Comparison of ENCODE assay signal across 17 cellular contexts in the genomic region with DNA sequence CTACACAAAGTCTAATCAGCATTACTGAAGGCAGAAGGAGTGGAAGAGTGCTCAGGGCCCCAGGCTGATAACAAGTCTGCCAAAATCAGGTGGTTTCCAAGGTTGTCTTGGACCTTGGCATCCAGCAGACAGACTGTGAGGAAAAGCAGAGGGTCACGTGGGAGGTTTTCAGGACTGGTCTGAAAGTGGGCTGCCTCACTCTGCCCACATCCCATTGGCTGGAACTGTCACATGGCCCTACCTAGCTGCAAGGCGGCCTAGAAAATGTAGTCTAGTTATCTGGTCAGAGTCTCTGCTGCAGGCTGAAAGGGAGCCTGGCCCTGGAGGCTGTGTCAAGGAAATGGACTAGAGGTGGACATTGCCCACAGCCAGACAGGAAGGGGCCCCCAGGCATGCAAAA.
DNase-seq lines count a peak whose midpoint lies in the region; ATAC-seq, FAIRE-seq and TF ChIP-seq lines count a peak whose summit lies in the region.
"Had no signal": no experiment of that assay in that cellular context is flagged by ENCODE, and none has a peak within 500 bp of the region (broad histone marks: within the 10 kb centered on the region; RNA-seq: fewer than 3 reads in every experiment).

No MANE protein-coding gene starts in this region.

- H3K27me3 ChIP-seq in K562 (ENCODE audit: control insufficient read depth in 2 of 2, insufficient read depth in 2 of 2, low read length in 2 of 2) (peaks cover 2 to 19% of the 10 kb centered on the region in 2 experiments; a peak in 3 of 5 replicates), osteoblast (ENCODE audit: insufficient read depth, low read length) (no peaks in the 10 kb centered on the region)

- H3K4me2 ChIP-seq in K562 (ENCODE audit: insufficient read depth, low read length): no peak overlapping the region
- H3K4me2 ChIP-seq in osteoblast (ENCODE audit: insufficient read depth, low read length): no peak overlapping the region
- H3K4me2 ChIP-seq: KMS-11 had no signal

- H2AFZ ChIP-seq in K562 (ENCODE audit: low read depth, low read length): no peak overlapping the region
- no peak overlapping the region for H2AFZ ChIP-seq in osteoblast (ENCODE audit: low read length)

- ATAC-seq in K562 (no peak), HG03457 (IDR thresholded peaks at IDR 0.05; ENCODE audit: unreplicated experiment) (no peak), GM21367 (IDR thresholded peaks at IDR 0.05; ENCODE audit: unreplicated experiment) (no peak)
- ATAC-seq: HCT116 had no signal

- no TSS peak for BruUV-seq in K562 (replicated peaks; lab: Mats Ljungman, UMichigan)

- no peaks in the 10 kb centered on the region for H3K9me1 ChIP-seq in K562 (ENCODE audit: control insufficient read depth, insufficient read depth, low read length)

- in situ Hi-C loops in K562 (cut with MboI): no loop called here

- H3K9me3 ChIP-seq in K562 (replicated peaks; ENCODE audit: control insufficient read depth, insufficient read depth, low read depth, low read length) (no peaks in the 10 kb centered on the region), osteoblast (ENCODE audit: low read depth, low read length) (no peaks in the 10 kb centered on the region)

- H3K4me1 ChIP-seq in K562 (replicated peaks in 1 of 2; ENCODE audit: control insufficient read depth in 2 of 2, insufficient read depth in 2 of 2, low read length in 2 of 2) (no peaks in the 10 kb centered on the region), osteoblast (ENCODE audit: insufficient read depth, low read length) (no peaks in the 10 kb centered on the region)

- WGBS in K562 (ENCODE audit: insufficient coverage, low coverage, missing lambda C conversion rate): 0% methylated on average over 2 of the region's 2 CpGs

- H4K20me1 ChIP-seq in K562 (replicated peaks; ENCODE audit: control insufficient read depth, insufficient read depth, low read length): no peaks in the 10 kb centered on the region
- no peaks in the 10 kb centered on the region for H4K20me1 ChIP-seq in osteoblast (ENCODE audit: insufficient read depth, low read length)

- POLR2A ChIA-PET in K562 (lab: Yijun Ruan, JAX): no interaction called here

- H3K36me3 ChIP-seq in K562 (ENCODE audit: control insufficient read depth, insufficient read depth, low read length) (no peaks in the 10 kb centered on the region), osteoblast (ENCODE audit: insufficient read depth, low read length) (no peaks in the 10 kb centered on the region)

- peak; percentile 2 for DNase-seq in ELF-1 (ENCODE audit: low read depth, low spot score)
- DNase-seq in K562 (ENCODE audit: extremely low read depth in 1 of 4, low spot score in 3 of 4): peak in 3 of 4 experiments; percentile 11 to 21 (median 17)
- peak; percentile 16 for DNase-seq in mucosa of gallbladder (ENCODE audit: low spot score)
- no peak for DNase-seq in osteoblast (ENCODE audit: insufficient read length, low spot score, missing footprints)
- DNase-seq in activated CD4-positive, CD25-positive, alpha-beta regulatory T cell treated with anti-CD3 and anti-CD28 coated beads, Interleukin-2, amount 50 U/mL, for 72 hours: no peak
- DNase-seq: ACHN; C1 segment of cervical spinal cord; CD4-positive, alpha-beta T cell; DMS153; DND-41; GF-D8 had no signal

- no peak overlapping the region for H3K9ac ChIP-seq in K562 (ENCODE audit: insufficient read depth in 1 of 2, low read depth in 2 of 2, low read length in 2 of 2)
- H3K9ac ChIP-seq: KMS-11 had no signal

- no peak for FAIRE-seq in K562 (lab: Jason Lieb, UNC)
- FAIRE-seq: D721Med had no signal

- TF ChIP-seq EP300 in Ishikawa (IDR thresholded peaks at IDR 0.05; ENCODE audit: borderline replicate concordance): no peak
- no peak for TF ChIP-seq EP300 in K562 (IDR thresholded peaks at IDR 0.05; ENCODE audit: low read length)

- H3K27ac ChIP-seq in K562 (ENCODE audit: extremely low read depth, low read depth, low read length): no peak overlapping the region
- H3K27ac ChIP-seq in osteoblast (ENCODE audit: low read depth, low read length): no peak overlapping the region
- H3K27ac ChIP-seq: KMS-11 had no signal

- H3K4me3 ChIP-seq in K562 (no peak overlapping the region), osteoblast (ENCODE audit: insufficient read depth, low read length) (no peak overlapping the region)

- intact Hi-C loops in K562 (cut with micrococcal nuclease): no loop called here

- CTCF ChIA-PET in K562 (lab: Yijun Ruan, JAX; ENCODE audit: low intra/inter-chr PET ratio): no interaction called here

- H3K79me2 ChIP-seq in K562 (ENCODE audit: control insufficient read depth, insufficient read depth, low read length) (no peaks in the 10 kb centered on the region), osteoblast (ENCODE audit: insufficient read depth, low read length) (no peaks in the 10 kb centered on the region)

- no peak for TF ChIP-seq POLR2A in K562 (conservative IDR thresholded peaks at IDR 0.05)

- TF ChIP-seq RAD21 in Ishikawa (IDR thresholded peaks at IDR 0.05; ENCODE audit: low read depth) (no peak), K562 (CRISPR knock-in tag; conservative IDR thresholded peaks at IDR 0.05 in 1 of 2, IDR thresholded peaks at IDR 0.05 in 1 of 2) (no peak)

- TF ChIP-seq CTCF in K562 (IDR thresholded peaks at IDR 0.05 in 2 of 3, conservative IDR thresholded peaks at IDR 0.05 in 1 of 3; ENCODE audit: insufficient read depth in 2 of 3, low read depth in 1 of 3, low read length in 3 of 3) (no peak), osteoblast (IDR thresholded peaks at IDR 0.05; ENCODE audit: extremely low read depth, low read depth, low read length) (no peak)

TF ChIP-seq in Ishikawa, 13 proteins besides CTCF, POLR2A, EP300 and RAD21 (continues in another document):
- TF ChIP-seq, protein P1, sequence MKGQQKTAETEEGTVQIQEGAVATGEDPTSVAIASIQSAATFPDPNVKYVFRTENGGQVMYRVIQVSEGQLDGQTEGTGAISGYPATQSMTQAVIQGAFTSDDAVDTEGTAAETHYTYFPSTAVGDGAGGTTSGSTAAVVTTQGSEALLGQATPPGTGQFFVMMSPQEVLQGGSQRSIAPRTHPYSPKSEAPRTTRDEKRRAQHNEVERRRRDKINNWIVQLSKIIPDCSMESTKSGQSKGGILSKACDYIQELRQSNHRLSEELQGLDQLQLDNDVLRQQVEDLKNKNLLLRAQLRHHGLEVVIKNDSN (IDR thresholded peaks at IDR 0.05): peak; percentile 35; the same call in 1 of the 2 replicates
- no peak for TF ChIP-seq FOXM1 (IDR thresholded peaks at IDR 0.05; ENCODE audit: borderline replicate concordance, low read depth)

TF ChIP-seq in K562, 482 proteins besides CTCF, POLR2A, EP300 and RAD21:
- TF ChIP-seq ESRRA (IDR thresholded peaks at IDR 0.05; ENCODE audit: borderline replicate concordance, low read depth): no peak
- no peak for TF ChIP-seq SMARCA4 (IDR thresholded peaks at IDR 0.05)
- no peak for TF ChIP-seq ARHGAP35 (IDR thresholded peaks at IDR 0.05; ENCODE audit: partially characterized antibody)
- TF ChIP-seq RBM17 (IDR thresholded peaks at IDR 0.05; ENCODE audit: borderline replicate concordance, low read depth, low read length): no peak
- TF ChIP-seq ZNF311 (CRISPR knock-in tag; IDR thresholded peaks at IDR 0.05): no peak
- peak; percentile 52; the same call in 1 of the 2 replicates for TF ChIP-seq RAD51 (IDR thresholded peaks at IDR 0.05; ENCODE audit: borderline replicate concordance, low read depth)
- TF ChIP-seq KLF13 (tag; IDR thresholded peaks at IDR 0.05; ENCODE audit: borderline replicate concordance, low read depth): no peak
- no peak for TF ChIP-seq ZNF780A (CRISPR knock-in tag; IDR thresholded peaks at IDR 0.05)
- no peak for TF ChIP-seq ZNF696 (CRISPR knock-in tag; conservative IDR thresholded peaks at IDR 0.05)
- TF ChIP-seq, protein P2, sequence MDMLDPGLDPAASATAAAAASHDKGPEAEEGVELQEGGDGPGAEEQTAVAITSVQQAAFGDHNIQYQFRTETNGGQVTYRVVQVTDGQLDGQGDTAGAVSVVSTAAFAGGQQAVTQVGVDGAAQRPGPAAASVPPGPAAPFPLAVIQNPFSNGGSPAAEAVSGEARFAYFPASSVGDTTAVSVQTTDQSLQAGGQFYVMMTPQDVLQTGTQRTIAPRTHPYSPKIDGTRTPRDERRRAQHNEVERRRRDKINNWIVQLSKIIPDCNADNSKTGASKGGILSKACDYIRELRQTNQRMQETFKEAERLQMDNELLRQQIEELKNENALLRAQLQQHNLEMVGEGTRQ (CRISPR knock-in tag; IDR thresholded peaks at IDR 0.05): peak; percentile 66

Comparison
In these comparisons a context has a peak if more than half of its experiments do, and no peak if none do; other contexts are left out.
1. DNase-seq: peak in ELF-1 (single experiment), K562 (3 of 4) and mucosa of gallbladder (single experiment); none in osteoblast (single experiment) and activated CD4-positive, CD25-positive, alpha-beta regulatory T cell treated with anti-CD3 and anti-CD28 coated beads, Interleukin-2, amount 50 U/mL, for 72 hours (single experiment).